Comparison of ENCODE assay signal across 19 cellular contexts in the genomic region with DNA sequence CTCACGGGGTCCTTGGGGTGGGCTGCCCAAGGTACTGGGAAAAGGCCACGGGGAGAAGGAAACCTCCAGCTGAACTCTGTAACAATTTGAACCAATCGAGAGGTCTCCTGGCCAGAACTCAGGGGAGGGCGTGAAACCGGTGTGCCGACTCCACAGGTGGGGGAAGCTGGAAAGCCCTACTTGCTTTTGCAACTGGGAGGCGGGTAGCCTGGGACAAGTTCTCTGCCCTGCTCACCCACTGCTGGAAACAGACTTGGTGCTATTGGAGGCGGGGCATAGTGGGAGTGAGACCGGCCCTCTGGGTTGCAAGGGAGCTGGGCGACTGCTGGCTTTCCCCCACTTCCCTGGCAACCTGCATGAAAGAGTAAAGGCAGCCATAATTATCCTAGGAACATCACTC.
DNase-seq lines count a peak whose midpoint lies in the region; ATAC-seq, FAIRE-seq and TF ChIP-seq lines count a peak whose summit lies in the region.
"Had no signal": no experiment of that assay in that cellular context is flagged by ENCODE, and none has a peak within 500 bp of the region (broad histone marks: within the 10 kb centered on the region; RNA-seq: fewer than 3 reads in every experiment).

No MANE protein-coding gene starts in this region.

- TF ChIP-seq EP300 in SK-N-SH (IDR thresholded peaks at IDR 0.05; ENCODE audit: borderline replicate concordance in 1 of 2, low read depth in 1 of 2, low read length in 1 of 2): no peak

- no peak overlapping the region for H3K27ac ChIP-seq in SK-N-SH (ENCODE audit: low read depth in 2 of 2, low read length in 1 of 2)
- H3K27ac ChIP-seq in kidney (ENCODE audit: low read depth in 2 of 2, low read length in 2 of 2): no peak overlapping the region
- H3K27ac ChIP-seq in trophoblast cell (ENCODE audit: low read depth, low read length): no peak overlapping the region
- H3K27ac ChIP-seq in right atrium auricular region: no peak overlapping the region

- intact Hi-C loops in kidney (cut with DNase I): no loop called here

- no peak for TF ChIP-seq CTCF in SK-N-SH (IDR thresholded peaks at IDR 0.05)
- TF ChIP-seq CTCF in WTC11 (IDR thresholded peaks at IDR 0.05): no peak
- no peak for TF ChIP-seq CTCF in kidney (IDR thresholded peaks at IDR 0.05; ENCODE audit: borderline replicate concordance, extremely low read depth, insufficient read depth)
- TF ChIP-seq CTCF in GM10248 (IDR thresholded peaks at IDR 0.05; ENCODE audit: control extremely low read depth, extremely low read depth, low read depth, missing control alignments): no peak
- no peak for TF ChIP-seq CTCF in right atrium auricular region (IDR thresholded peaks at IDR 0.05)

- H3K4me1 ChIP-seq in SK-N-SH (ENCODE audit: control insufficient read depth in 1 of 2, insufficient read depth in 2 of 2, low read depth in 1 of 2, low read length in 1 of 2) (peaks cover 0 to 8% of the 10 kb centered on the region in 2 experiments; a peak in 2 of 4 replicates), kidney (ENCODE audit: control insufficient read depth in 1 of 2, insufficient read depth in 1 of 2, low read depth in 1 of 2, low read length in 2 of 2) (no peaks in the 10 kb centered on the region), trophoblast cell (ENCODE audit: control insufficient read depth in 1 of 2, insufficient read depth in 2 of 2, low read length in 2 of 2) (peaks cover 6 to 10% of the 10 kb centered on the region in 2 experiments), right atrium auricular region (no peaks in the 10 kb centered on the region)

- no peak overlapping the region for H3K4me3 Mint-ChIP-seq in WTC11
- H3K4me3 Mint-ChIP-seq: CD4-positive, CD25-positive, alpha-beta regulatory T cell; CD8-positive, alpha-beta memory T cell had no signal

- H2AFZ ChIP-seq in SK-N-SH (ENCODE audit: low read depth): no peak overlapping the region
- no peak overlapping the region for H2AFZ ChIP-seq in trophoblast cell (ENCODE audit: insufficient read depth, low read length, poor library complexity)

- H3K36me3 Mint-ChIP-seq in WTC11: no peaks in the 10 kb centered on the region
- H3K36me3 Mint-ChIP-seq: CD4-positive, CD25-positive, alpha-beta regulatory T cell; CD8-positive, alpha-beta memory T cell had no signal

- no peak overlapping the region for H2BK120ac ChIP-seq in trophoblast cell (ENCODE audit: insufficient read depth, low read length, poor library complexity)

- no peak overlapping the region for H3K23ac ChIP-seq in trophoblast cell (ENCODE audit: low read length)

- H2BK12ac ChIP-seq in trophoblast cell (ENCODE audit: low read length): peak overlapping the region; percentile 23

- WGBS in SK-N-SH (ENCODE audit: low lambda C conversion rate): 89% methylated on average over 10 of the region's 10 CpGs
- no CpG with 5 or more reads among the region's 10 CpGs for WGBS in trophoblast cell (ENCODE audit: extremely low coverage, insufficient coverage, insufficient read length)

- no peak overlapping the region for H4K8ac ChIP-seq in trophoblast cell (ENCODE audit: low read depth, low read length)

- H3K36me3 ChIP-seq in SK-N-SH (replicated peaks in 1 of 2; ENCODE audit: control insufficient read depth in 1 of 2, insufficient read depth in 2 of 2, low read length in 1 of 2) (no peaks in the 10 kb centered on the region), kidney (ENCODE audit: control insufficient read depth in 1 of 2, insufficient read depth in 2 of 2, low read length in 2 of 2) (no peaks in the 10 kb centered on the region), trophoblast cell (ENCODE audit: control insufficient read depth in 1 of 2, insufficient read depth in 2 of 2, low read length in 2 of 2) (no peaks in the 10 kb centered on the region), right atrium auricular region (no peaks in the 10 kb centered on the region)
- H3K36me3 ChIP-seq: BE2C had no signal

- H3K4ac ChIP-seq in trophoblast cell (ENCODE audit: low read depth, low read length): no peak overlapping the region

- H3K14ac ChIP-seq in trophoblast cell (ENCODE audit: low read length): peak overlapping the region; percentile 20

- no peaks in the 10 kb centered on the region for H3K27me3 Mint-ChIP-seq in WTC11 (ENCODE audit: low read depth)

- H3K4me1 Mint-ChIP-seq in WTC11: peaks cover 9% of the 10 kb centered on the region
- H3K4me1 Mint-ChIP-seq: CD4-positive, CD25-positive, alpha-beta regulatory T cell; CD8-positive, alpha-beta memory T cell had no signal

- no peak for ATAC-seq in SK-N-SH treated with all-trans-retinoic acid at 6 μM for 48 hours
- peak; percentile 67 for ATAC-seq in WTC11
- no peak for ATAC-seq in GM21360 (IDR thresholded peaks at IDR 0.05; ENCODE audit: unreplicated experiment)
- ATAC-seq: HCT116 had no signal

- H3K27me3 ChIP-seq in SK-N-SH (ENCODE audit: insufficient read depth) (no peaks in the 10 kb centered on the region), trophoblast cell (ENCODE audit: insufficient read depth, low read length) (no peaks in the 10 kb centered on the region), right atrium auricular region (no peaks in the 10 kb centered on the region)
- H3K27me3 ChIP-seq: BE2C had no signal

- H3F3A ChIP-seq in SK-N-SH (replicated peaks; ENCODE audit: insufficient read depth): no peaks in the 10 kb centered on the region

- POLR2A ChIA-PET in SK-N-SH (lab: Yijun Ruan, JAX): no interaction called here
- POLR2A ChIA-PET in WTC11 (lab: Charles Lee): no interaction called here
- POLR2A ChIA-PET in GM10248 (lab: Yijun Ruan, JAX): no interaction called here

- H3K9me3 ChIP-seq in SK-N-SH: no peaks in the 10 kb centered on the region
- no peaks in the 10 kb centered on the region for H3K9me3 ChIP-seq in kidney (ENCODE audit: control insufficient read depth in 1 of 2, low read length in 2 of 2)
- no peaks in the 10 kb centered on the region for H3K9me3 ChIP-seq in trophoblast cell (ENCODE audit: insufficient read depth, low read depth, low read length)
- peaks cover 0 to 7% of the 10 kb centered on the region in 2 donors for H3K9me3 ChIP-seq in right atrium auricular region
- H3K9me3 ChIP-seq: BE2C had no signal

- H2AK5ac ChIP-seq in trophoblast cell (ENCODE audit: low read length): no peak overlapping the region

- no peak for DNase-seq in SK-N-SH
- no peak for DNase-seq in WTC11 (ENCODE audit: low spot score)
- DNase-seq in kidney: peak; percentile 57
- DNase-seq in trophoblast cell: no peak
- DNase-seq in GM10248 (ENCODE audit: extremely low spot score): no peak
- DNase-seq in right atrium auricular region (ENCODE audit: low spot score): no peak
- DNase-seq: 8988T; C1 segment of cervical spinal cord; CD4-positive, CD25-positive, alpha-beta regulatory T cell; CD8-positive, alpha-beta memory T cell; COR-L47; DMS153; DMS79; GDM1; KG1 had no signal

- H3K79me1 ChIP-seq in trophoblast cell (ENCODE audit: low read length): no peaks in the 10 kb centered on the region

- no peak overlapping the region for H2BK5ac ChIP-seq in trophoblast cell (ENCODE audit: low read depth, low read length, poor library complexity)

- H3K18ac ChIP-seq in trophoblast cell (ENCODE audit: low read length): no peak overlapping the region

- no peak for TF ChIP-seq RAD21 in SK-N-SH (IDR thresholded peaks at IDR 0.05; ENCODE audit: low read length)

- H3K4me2 ChIP-seq in SK-N-SH (peak overlapping the region; percentile 32; the same call in 1 of the 2 replicates), trophoblast cell (ENCODE audit: low read length) (no peak overlapping the region)

- H3K27ac Mint-ChIP-seq in WTC11: no peak overlapping the region
- H3K27ac Mint-ChIP-seq: CD4-positive, CD25-positive, alpha-beta regulatory T cell; CD8-positive, alpha-beta memory T cell had no signal

- no peak overlapping the region for H3K4me3 ChIP-seq in SK-N-SH (ENCODE audit: low read depth in 2 of 2, low read length in 1 of 2)
- no peak overlapping the region for H3K4me3 ChIP-seq in kidney (ENCODE audit: low read length in 2 of 2)
- H3K4me3 ChIP-seq in trophoblast cell (ENCODE audit: low read depth, low read length): no peak overlapping the region
- H3K4me3 ChIP-seq in right atrium auricular region: no peak overlapping the region

- H4K12ac ChIP-seq in trophoblast cell (ENCODE audit: low read depth, low read length): no peak overlapping the region

- H3K9me3 Mint-ChIP-seq in WTC11: peaks cover 32% of the 10 kb centered on the region

- no peak for FAIRE-seq in kidney (lab: Jason Lieb, UNC)

- no peak overlapping the region for H4K91ac ChIP-seq in trophoblast cell (ENCODE audit: low read depth, low read length)

- CTCF ChIA-PET in SK-N-SH (lab: Yijun Ruan, JAX): interaction anchor here (0.6 to 2.0 kb wide), 3 partner anchors 13 to 71 kb away, joined by 3 to 5 read pairs (median 3); no protein-coding TSS in a partner anchor
- CTCF ChIA-PET in WTC11 (lab: Charles Lee): interaction anchor here (1.2 kb wide), 1 partner anchor 668 kb away, joined by 3 read pairs; no protein-coding TSS in a partner anchor
- CTCF ChIA-PET in GM10248 (lab: Yijun Ruan, JAX): no interaction called here

- no peaks in the 10 kb centered on the region for H4K20me1 ChIP-seq in SK-N-SH (ENCODE audit: insufficient read depth)

- no peak overlapping the region for H3K9ac ChIP-seq in SK-N-SH
- no peak overlapping the region for H3K9ac ChIP-seq in kidney (ENCODE audit: low read length in 2 of 2)
- no peak overlapping the region for H3K9ac ChIP-seq in trophoblast cell (ENCODE audit: low read length)

- H3K79me2 ChIP-seq in SK-N-SH (ENCODE audit: insufficient read depth): no peaks in the 10 kb centered on the region
- H3K79me2 ChIP-seq in trophoblast cell (ENCODE audit: control insufficient read depth, insufficient read depth, low read length, poor library complexity): no peaks in the 10 kb centered on the region

- no peaks in the 10 kb centered on the region for H3K9me2 ChIP-seq in SK-N-SH

TF ChIP-seq in SK-N-SH, 30 proteins besides CTCF, POLR2A, EP300 and RAD21 (continues in another document):
- TF ChIP-seq FOXM1 (IDR thresholded peaks at IDR 0.05; ENCODE audit: low read depth) (no peak), SIN3A (IDR thresholded peaks at IDR 0.05; ENCODE audit: borderline replicate concordance, low read depth, low read length) (no peak)

TF ChIP-seq in SK-N-SH treated with all-trans-retinoic acid at 6 μM for 48 hours, 23 proteins besides CTCF, POLR2A, EP300 and RAD21 (continues in another document):
- TF ChIP-seq SNAI2 (CRISPR knock-in tag; IDR thresholded peaks at IDR 0.05) (no peak), RARB (CRISPR knock-in tag; IDR thresholded peaks at IDR 0.05) (no peak), ZNF565 (CRISPR knock-in tag; conservative IDR thresholded peaks at IDR 0.05; ENCODE audit: low read depth) (no peak), TOX (CRISPR knock-in tag; IDR thresholded peaks at IDR 0.05; ENCODE audit: borderline replicate concordance) (no peak), BACH2 (CRISPR knock-in tag; IDR thresholded peaks at IDR 0.05; ENCODE audit: borderline replicate concordance) (no peak), ZC3H10 (CRISPR knock-in tag; IDR thresholded peaks at IDR 0.05) (no peak)

TF ChIP-seq in WTC11, 78 proteins besides CTCF, POLR2A, EP300 and RAD21 (continues in another document):
- no peak for TF ChIP-seq RELA (CRISPR knock-in tag; IDR thresholded peaks at IDR 0.05; ENCODE audit: borderline replicate concordance)
- TF ChIP-seq ZNF263 (CRISPR knock-in tag; IDR thresholded peaks at IDR 0.05; ENCODE audit: low read depth): no peak
- TF ChIP-seq ESRRA (CRISPR knock-in tag; IDR thresholded peaks at IDR 0.05; ENCODE audit: borderline replicate concordance): no peak
